15 cellular contexts compared by ENCODE assay signal in genomic region chr9:36217256-36217968, GRCh38. TPM values are rescaled to one million over a fixed set of nuclear protein-coding genes. Genes with fewer than 3 reads are reported as not detected.
DNase-seq lines count a peak whose midpoint lies in the region; TF ChIP-seq lines count a peak whose summit lies in the region.
"Had no signal": no experiment of that assay in that cellular context is flagged by ENCODE, and none has a peak within 500 bp of the region (broad histone marks: within the 10 kb centered on the region; RNA-seq: fewer than 3 reads in every experiment).

No MANE protein-coding gene starts in this region.

- intact Hi-C loops in CD14-positive monocyte (cut with micrococcal nuclease) = no loop called here

- no peak overlapping the region for H3K4me3 Mint-ChIP-seq in CD14-positive monocyte
- H3K4me3 Mint-ChIP-seq in activated naive CD8-positive, alpha-beta T cell = no peak overlapping the region
- H3K4me3 Mint-ChIP-seq in mesothelial cell of epicardium = no peak overlapping the region

- H3K4me1 Mint-ChIP-seq in CD14-positive monocyte (peaks cover 2% of the 10 kb centered on the region), mesothelial cell of epicardium (no peaks in the 10 kb centered on the region)
- H3K4me1 Mint-ChIP-seq in activated naive CD8-positive, alpha-beta T cell (ENCODE audit: low read depth) = peaks cover 47% of the 10 kb centered on the region

- CTCF ChIA-PET in HEK293 (lab: Yijun Ruan, JAX) = interaction anchor here (1.9 to 2.4 kb wide), 2 partner anchors 12 to 111 kb away, joined by 6 to 9 read pairs; no protein-coding TSS in a partner anchor

- H3K27ac ChIP-seq in HEK293 (ENCODE audit: extremely low read depth, low read depth, low read length) = no peak overlapping the region
- H3K27ac ChIP-seq: C4-2B, suprapubic skin had no signal

- POLR2A ChIA-PET in HEK293 (lab: Yijun Ruan, JAX) = no interaction called here

- no peak for TF ChIP-seq CTCF in CD14-positive monocyte (IDR thresholded peaks at IDR 0.05)
- TF ChIP-seq CTCF in HEK293 (tag by site-specific recombination; IDR thresholded peaks at IDR 0.05) = no peak
- TF ChIP-seq CTCF in mesothelial cell of epicardium (IDR thresholded peaks at IDR 0.05; ENCODE audit: unreplicated experiment) = no peak

- H3K27me3 Mint-ChIP-seq in CD14-positive monocyte (ENCODE audit: low read depth in 3 of 3) = peaks cover 0 to 1% (median 0%) of the 10 kb centered on the region in 3 donors
- H3K27me3 Mint-ChIP-seq in activated naive CD8-positive, alpha-beta T cell = no peaks in the 10 kb centered on the region
- no peaks in the 10 kb centered on the region for H3K27me3 Mint-ChIP-seq in mesothelial cell of epicardium (ENCODE audit: low read depth)

- H3K36me3 Mint-ChIP-seq in CD14-positive monocyte (peaks cover 68 to 87% of the 10 kb centered on the region in 2 donors), mesothelial cell of epicardium (peaks cover 42% of the 10 kb centered on the region)
- H3K36me3 Mint-ChIP-seq in activated naive CD8-positive, alpha-beta T cell = peaks cover 8% of the 10 kb centered on the region

- no peaks in the 10 kb centered on the region for H3K9me3 ChIP-seq in HEK293 (ENCODE audit: control insufficient read depth, insufficient read depth, low read depth, low read length)
- H3K9me3 ChIP-seq: sigmoid colon, suprapubic skin had no signal

- H3K4me1 ChIP-seq in HEK293 (ENCODE audit: control insufficient read depth, insufficient read depth, low read length) = no peaks in the 10 kb centered on the region

- H3K9me3 Mint-ChIP-seq in CD14-positive monocyte = peaks cover 0 to 6% (median 2%) of the 10 kb centered on the region in 7 donors
- H3K9me3 Mint-ChIP-seq in activated naive CD8-positive, alpha-beta T cell (ENCODE audit: low read depth) = no peaks in the 10 kb centered on the region
- H3K9me3 Mint-ChIP-seq in mesothelial cell of epicardium = no peaks in the 10 kb centered on the region

- H3K36me3 ChIP-seq in HEK293 (ENCODE audit: control insufficient read depth in 2 of 2, insufficient read depth in 1 of 2, low read length in 2 of 2) = peaks cover 13 to 94% of the 10 kb centered on the region in 2 experiments; a peak in 2 of 3 replicates

- DNase-seq in CD14-positive monocyte (ENCODE audit: low spot score) (no peak), mesothelial cell of epicardium (ENCODE audit: low spot score in 2 of 2, unreplicated experiment in 2 of 2) (no peak), occipital lobe (lab: John Stamatoyannopoulos, UW) (no peak), RKO (ENCODE audit: low spot score) (no peak), inferior parietal cortex (ENCODE audit: extremely low spot score) (no peak)
- no peak for DNase-seq in stimulated activated CD4-positive, alpha-beta T cell treated with anti-CD3 and anti-CD28 coated beads, Interleukin-4, amount 100 ng/mL, for 1 hour
- DNase-seq: activated gamma-delta T cell, GDM1, NCI-H2227 treated with DMSO at 0.1 percent for 48 hours, sigmoid colon had no signal

- H3K27ac Mint-ChIP-seq in CD14-positive monocyte (peak overlapping the region in 4 of 7 donors; percentile 2 to 78 (median 35)), mesothelial cell of epicardium (peak overlapping the region; percentile 13)
- H3K27ac Mint-ChIP-seq in activated naive CD8-positive, alpha-beta T cell = peak overlapping the region; percentile 71

- no peak overlapping the region for H3K4me3 ChIP-seq in HEK293 (ENCODE audit: low read depth, low read length)
- H3K4me3 ChIP-seq: sigmoid colon, suprapubic skin had no signal

TF ChIP-seq in HEK293, 187 proteins besides CTCF, POLR2A, EP300 and RAD21:
- peak; percentile 79 for TF ChIP-seq ZNF600 (tag by site-specific recombination; IDR thresholded peaks at IDR 0.05)
- no peak for TF ChIP-seq ZNF423 (tag by site-specific recombination; IDR thresholded peaks at IDR 0.05)

RNA-seq across cellular contexts. Expression of gene CLTA, which starts 26.7 kb away (rescaled TPM):
- 100 to 1,000 TPM; 225 to 262 TPM for polyA plus RNA-seq in CD14-positive monocyte
- 173 to 181 TPM (median 180 TPM) in 3 replicates for total RNA-seq in mesothelial cell of epicardium
- total RNA-seq in occipital lobe = 116 TPM

RNA-seq across cellular contexts. Expression of gene GNE, which starts 40.8 kb away (rescaled TPM):
- 1 to 10 TPM; 4.1 to 4.5 TPM for polyA plus RNA-seq in CD14-positive monocyte
- total RNA-seq in mesothelial cell of epicardium (12.1 to 13.4 TPM (median 12.4 TPM) in 3 replicates), occipital lobe (37.9 TPM)

RNA-seq across cellular contexts. Expression of gene CCIN, which starts 48.2 kb away (rescaled TPM):
- under 1 TPM; 0.11 to 0.35 TPM for polyA plus RNA-seq in CD14-positive monocyte
- total RNA-seq in mesothelial cell of epicardium (0.33 to 0.52 TPM (median 0.40 TPM) in 3 replicates), occipital lobe (not detected)
- total RNA-seq: MCF 10A, suprapubic skin had no signal

Comparison
In these comparisons a context has a peak if more than half of its experiments do, and no peak if none do; other contexts are left out.
1. H3K27ac Mint-ChIP-seq: peak in every context shown above with its lines; median percentile 71 in activated naive CD8-positive, alpha-beta T cell; 35 in CD14-positive monocyte; 13 in mesothelial cell of epicardium.